Comparison of ENCODE assay signal across 8 cellular contexts in genomic region chr7:54664235-54665228, GRCh38.
DNase-seq lines count a peak whose midpoint lies in the region; ATAC-seq and TF ChIP-seq lines count a peak whose summit lies in the region.

No MANE protein-coding gene starts in this region.

- intact Hi-C loops in activated CD4-positive, alpha-beta memory T cell treated with anti-CD3 and anti-CD28 coated beads for 36 hours (cut with micrococcal nuclease), result no loop called here
- intact Hi-C loops in activated T-helper 2 cell treated with anti-CD3 and anti-CD28 coated beads, Interferon-gamma antibody, Interleukin-2, Interleukin-4, amounts not matched to agents 10 μg/mL and 5 μg/mL and 100 μg/mL, durations not matched to agents 14 hours and 24 hours and 36 hours (cut with micrococcal nuclease), result no loop called here
- intact Hi-C loops in left cardiac atrium (cut with DNase I), result no loop called here

- H3K4me3 Mint-ChIP-seq in activated CD4-positive, alpha-beta memory T cell treated with anti-CD3 and anti-CD28 coated beads for 36 hours, result no peak overlapping the region
- no peak overlapping the region for H3K4me3 Mint-ChIP-seq in activated CD4-positive, alpha-beta memory T cell treated with anti-CD3 and anti-CD28 coated beads, Interleukin-2, amount 10 ng/mL, durations not matched to agents 7 days and 5 days
- H3K4me3 Mint-ChIP-seq in activated T-helper 2 cell treated with anti-CD3 and anti-CD28 coated beads, Interferon-gamma antibody, Interleukin-2, Interleukin-4, amounts not matched to agents 10 μg/mL and 5 μg/mL and 100 μg/mL, durations not matched to agents 14 hours and 24 hours and 36 hours (ENCODE audit: low read depth), result peak overlapping the region; percentile 34
- peak overlapping the region; percentile 86 for H3K4me3 Mint-ChIP-seq in progenitor cell of endocrine pancreas (ENCODE audit: low read depth)

- H3K27me3 Mint-ChIP-seq in activated CD4-positive, alpha-beta memory T cell treated with anti-CD3 and anti-CD28 coated beads for 36 hours, result peaks cover 29% of the 10 kb centered on the region
- peaks cover 25% of the 10 kb centered on the region for H3K27me3 Mint-ChIP-seq in activated CD4-positive, alpha-beta memory T cell treated with anti-CD3 and anti-CD28 coated beads, Interleukin-2, amount 10 ng/mL, durations not matched to agents 7 days and 5 days
- peaks cover 17% of the 10 kb centered on the region for H3K27me3 Mint-ChIP-seq in activated T-helper 2 cell treated with anti-CD3 and anti-CD28 coated beads, Interferon-gamma antibody, Interleukin-2, Interleukin-4, amounts not matched to agents 10 μg/mL and 5 μg/mL and 100 μg/mL, durations not matched to agents 14 hours and 24 hours and 36 hours (ENCODE audit: low read depth)
- peaks cover 58% of the 10 kb centered on the region for H3K27me3 Mint-ChIP-seq in progenitor cell of endocrine pancreas

- TF ChIP-seq CTCF in progenitor cell of endocrine pancreas (IDR thresholded peaks at IDR 0.05; ENCODE audit: unreplicated experiment), result peak; percentile 64

- no peaks in the 10 kb centered on the region for H3K9me3 Mint-ChIP-seq in activated CD4-positive, alpha-beta memory T cell treated with anti-CD3 and anti-CD28 coated beads for 36 hours
- H3K9me3 Mint-ChIP-seq in activated CD4-positive, alpha-beta memory T cell treated with anti-CD3 and anti-CD28 coated beads, Interleukin-2, amount 10 ng/mL, durations not matched to agents 7 days and 5 days, result peaks cover 3% of the 10 kb centered on the region
- no peaks in the 10 kb centered on the region for H3K9me3 Mint-ChIP-seq in activated T-helper 2 cell treated with anti-CD3 and anti-CD28 coated beads, Interferon-gamma antibody, Interleukin-2, Interleukin-4, amounts not matched to agents 10 μg/mL and 5 μg/mL and 100 μg/mL, durations not matched to agents 14 hours and 24 hours and 36 hours
- no peaks in the 10 kb centered on the region for H3K9me3 Mint-ChIP-seq in progenitor cell of endocrine pancreas (ENCODE audit: low read depth)

- H3K36me3 Mint-ChIP-seq in activated CD4-positive, alpha-beta memory T cell treated with anti-CD3 and anti-CD28 coated beads for 36 hours, result no peaks in the 10 kb centered on the region
- no peaks in the 10 kb centered on the region for H3K36me3 Mint-ChIP-seq in activated CD4-positive, alpha-beta memory T cell treated with anti-CD3 and anti-CD28 coated beads, Interleukin-2, amount 10 ng/mL, durations not matched to agents 7 days and 5 days (ENCODE audit: low read depth)
- no peaks in the 10 kb centered on the region for H3K36me3 Mint-ChIP-seq in activated T-helper 2 cell treated with anti-CD3 and anti-CD28 coated beads, Interferon-gamma antibody, Interleukin-2, Interleukin-4, amounts not matched to agents 10 μg/mL and 5 μg/mL and 100 μg/mL, durations not matched to agents 14 hours and 24 hours and 36 hours (ENCODE audit: low read depth)
- H3K36me3 Mint-ChIP-seq in progenitor cell of endocrine pancreas (ENCODE audit: insufficient read depth), result no peaks in the 10 kb centered on the region

- no peak overlapping the region for H3K27ac Mint-ChIP-seq in activated CD4-positive, alpha-beta memory T cell treated with anti-CD3 and anti-CD28 coated beads for 36 hours
- no peak overlapping the region for H3K27ac Mint-ChIP-seq in activated CD4-positive, alpha-beta memory T cell treated with anti-CD3 and anti-CD28 coated beads, Interleukin-2, amount 10 ng/mL, durations not matched to agents 7 days and 5 days
- H3K27ac Mint-ChIP-seq in activated T-helper 2 cell treated with anti-CD3 and anti-CD28 coated beads, Interferon-gamma antibody, Interleukin-2, Interleukin-4, amounts not matched to agents 10 μg/mL and 5 μg/mL and 100 μg/mL, durations not matched to agents 14 hours and 24 hours and 36 hours, result no peak overlapping the region
- peak overlapping the region; percentile 67 for H3K27ac Mint-ChIP-seq in progenitor cell of endocrine pancreas

- ATAC-seq in left cardiac atrium, result peak; percentile 71 to 96

- H3K4me1 Mint-ChIP-seq in activated CD4-positive, alpha-beta memory T cell treated with anti-CD3 and anti-CD28 coated beads for 36 hours (ENCODE audit: low read depth), result peaks cover 12% of the 10 kb centered on the region
- H3K4me1 Mint-ChIP-seq in activated CD4-positive, alpha-beta memory T cell treated with anti-CD3 and anti-CD28 coated beads, Interleukin-2, amount 10 ng/mL, durations not matched to agents 7 days and 5 days, result peaks cover 3% of the 10 kb centered on the region
- peaks cover 5% of the 10 kb centered on the region for H3K4me1 Mint-ChIP-seq in activated T-helper 2 cell treated with anti-CD3 and anti-CD28 coated beads, Interferon-gamma antibody, Interleukin-2, Interleukin-4, amounts not matched to agents 10 μg/mL and 5 μg/mL and 100 μg/mL, durations not matched to agents 14 hours and 24 hours and 36 hours (ENCODE audit: low read depth)
- H3K4me1 Mint-ChIP-seq in progenitor cell of endocrine pancreas (ENCODE audit: low read depth), result peaks cover 10% of the 10 kb centered on the region

- CTCF ChIA-PET in activated CD4-positive, alpha-beta memory T cell treated with anti-CD3 and anti-CD28 coated beads for 36 hours (lab: Charles Lee), result no interaction called here
- CTCF ChIA-PET in activated CD4-positive, alpha-beta memory T cell treated with anti-CD3 and anti-CD28 coated beads, Interleukin-2, amount 10 ng/mL, durations not matched to agents 7 days and 5 days (lab: Charles Lee), result no interaction called here

- peak; percentile 33 for DNase-seq in activated CD4-positive, alpha-beta memory T cell treated with anti-CD3 and anti-CD28 coated beads for 36 hours
- DNase-seq in activated CD4-positive, alpha-beta memory T cell treated with anti-CD3 and anti-CD28 coated beads, Interleukin-2, amount 10 ng/mL, durations not matched to agents 7 days and 5 days, result no peak
- peak; percentile 42 for DNase-seq in H4 (ENCODE audit: low spot score)
- peak; percentile 50 for DNase-seq in NCI-H1105 treated with DMSO at 0.1 percent for 48 hours (lab: John Stamatoyannopoulos, UW)
- no peak for DNase-seq in activated T-helper 2 cell treated with anti-CD3 and anti-CD28 coated beads, Interferon-gamma antibody, Interleukin-2, Interleukin-4, amounts not matched to agents 10 μg/mL and 5 μg/mL and 100 μg/mL, durations not matched to agents 14 hours and 24 hours and 36 hours (ENCODE audit: low spot score)
- peak; percentile 42 for DNase-seq in left cardiac atrium
- DNase-seq in progenitor cell of endocrine pancreas (ENCODE audit: low spot score, unreplicated experiment), result peak; percentile 75
- DNase-seq in mesenteric fat pad (ENCODE audit: low spot score), result no peak

- POLR2A ChIA-PET in activated CD4-positive, alpha-beta memory T cell treated with anti-CD3 and anti-CD28 coated beads for 36 hours (lab: Charles Lee), result no interaction called here
- POLR2A ChIA-PET in activated CD4-positive, alpha-beta memory T cell treated with anti-CD3 and anti-CD28 coated beads, Interleukin-2, amount 10 ng/mL, durations not matched to agents 7 days and 5 days (lab: Charles Lee), result no interaction called here

Comparison
In these comparisons a context has a peak if more than half of its experiments do, and no peak if none do; other contexts are left out.
1. DNase-seq: peak in activated CD4-positive, alpha-beta memory T cell treated with anti-CD3 and anti-CD28 coated beads for 36 hours (single experiment), H4 (single experiment), NCI-H1105 treated with DMSO at 0.1 percent for 48 hours (single experiment), left cardiac atrium (single experiment) and progenitor cell of endocrine pancreas (single experiment); none in activated CD4-positive, alpha-beta memory T cell treated with anti-CD3 and anti-CD28 coated beads, Interleukin-2, amount 10 ng/mL, durations not matched to agents 7 days and 5 days (single experiment), activated T-helper 2 cell treated with anti-CD3 and anti-CD28 coated beads, Interferon-gamma antibody, Interleukin-2, Interleukin-4, amounts not matched to agents 10 μg/mL and 5 μg/mL and 100 μg/mL, durations not matched to agents 14 hours and 24 hours and 36 hours (single experiment) and mesenteric fat pad (single experiment).
2. H3K4me3 Mint-ChIP-seq: peak in activated T-helper 2 cell treated with anti-CD3 and anti-CD28 coated beads, Interferon-gamma antibody, Interleukin-2, Interleukin-4, amounts not matched to agents 10 μg/mL and 5 μg/mL and 100 μg/mL, durations not matched to agents 14 hours and 24 hours and 36 hours (single experiment) and progenitor cell of endocrine pancreas (single experiment); none in activated CD4-positive, alpha-beta memory T cell treated with anti-CD3 and anti-CD28 coated beads for 36 hours (single experiment) and activated CD4-positive, alpha-beta memory T cell treated with anti-CD3 and anti-CD28 coated beads, Interleukin-2, amount 10 ng/mL, durations not matched to agents 7 days and 5 days (single experiment).